10 cellular contexts compared by ENCODE assay signal in genomic region chr9:1083325-1083913, GRCh38. TPM values are rescaled to one million over a fixed set of nuclear protein-coding genes. Genes with fewer than 3 reads are reported as not detected.
DNase-seq lines count a peak whose midpoint lies in the region; ATAC-seq and TF ChIP-seq lines count a peak whose summit lies in the region.
"Had no signal": no experiment of that assay in that cellular context is flagged by ENCODE, and none has a peak within 500 bp of the region (broad histone marks: within the 10 kb centered on the region; RNA-seq: fewer than 3 reads in every experiment).

No MANE protein-coding gene starts in this region.

- no peak for TF ChIP-seq CTCF in heart right ventricle (IDR thresholded peaks at IDR 0.05)
- no peak for TF ChIP-seq CTCF in sigmoid colon (IDR thresholded peaks at IDR 0.05)
- TF ChIP-seq CTCF in GM13977 (IDR thresholded peaks at IDR 0.05; ENCODE audit: extremely low read depth, insufficient read depth, missing control alignments): no peak

- peak in 7 of 8 donors; percentile 43 to 82 (median 59) for ATAC-seq in heart right ventricle
- ATAC-seq in GM21786 (IDR thresholded peaks at IDR 0.05; ENCODE audit: unreplicated experiment): no peak
- ATAC-seq in HG02642 (IDR thresholded peaks at IDR 0.05; ENCODE audit: poor library complexity, unreplicated experiment): no peak

- H3K4me3 ChIP-seq in heart right ventricle: peak overlapping the region in 6 of 10 donors; percentile 0 to 42 (median 36)
- H3K4me3 ChIP-seq in sigmoid colon: peak overlapping the region in 3 of 4 donors; percentile 5 to 29 (median 29)

- no peaks in the 10 kb centered on the region for H3K9me3 ChIP-seq in heart right ventricle
- no peaks in the 10 kb centered on the region for H3K9me3 ChIP-seq in sigmoid colon

- no peak for TF ChIP-seq POLR2A in sigmoid colon (IDR thresholded peaks at IDR 0.05)

- intact Hi-C loops in heart right ventricle (cut with DNase I) (no loop called here), sigmoid colon (cut with DNase I) (no loop called here)

- H3K36me3 ChIP-seq in heart right ventricle (no peaks in the 10 kb centered on the region), sigmoid colon (no peaks in the 10 kb centered on the region)

- peaks cover 0 to 17% (median 7%) of the 10 kb centered on the region in 7 donors for H3K27me3 ChIP-seq in heart right ventricle
- H3K27me3 ChIP-seq in sigmoid colon: peaks cover 0 to 3% (median 0%) of the 10 kb centered on the region in 3 donors

- in situ Hi-C loops in GM13977 (cut with MboI; ENCODE audit: low pct_unique_long_range_greater_than_20kb, low sequenced_read_pairs, unreplicated experiment): no loop called here

- 13 to 15% methylated on average over 13 of the region's 13 CpGs for WGBS in heart right ventricle, 2 donors
- WGBS in sigmoid colon, 2 donors: 16 to 18% methylated on average over 13 of the region's 13 CpGs

- no peak overlapping the region for H3K27ac ChIP-seq in heart right ventricle
- H3K27ac ChIP-seq in sigmoid colon: no peak overlapping the region

- peak; percentile 30 for DNase-seq in H4 (ENCODE audit: low spot score)
- peak; percentile 54 for DNase-seq in NCI-H748 treated with DMSO at 0.1 percent for 48 hours (lab: John Stamatoyannopoulos, UW)
- DNase-seq in heart right ventricle: peak; percentile 27
- no peak for DNase-seq in sigmoid colon
- no peak for DNase-seq in GM13977 (ENCODE audit: low spot score)
- DNase-seq in dermis blood vessel endothelial cell: no peak
- DNase-seq: KBM-7 had no signal

- H3K4me1 ChIP-seq in heart right ventricle (peaks cover 0 to 3% (median 0%) of the 10 kb centered on the region in 9 donors), sigmoid colon (peaks cover 0 to 4% (median 0%) of the 10 kb centered on the region in 4 donors)

- no peak for TF ChIP-seq EP300 in sigmoid colon (IDR thresholded peaks at IDR 0.05)

RNA-seq across cellular contexts. Expression of gene DMRT2, which starts 33.3 kb away (rescaled TPM):
- total RNA-seq in H4 (2014; rRNA removed; shearing (Covaris generic)): 0.08 and 0.77 TPM in 2 replicates
- total RNA-seq in heart right ventricle (under 1 TPM in 5 of 10 donors, not detected in 5; 0.20 to 0.30 (median 0.28) TPM), sigmoid colon (1 to 10 TPM in 1 of 4 donors, under 1 TPM in 2, not detected in 1; 0.33 to 3.9 (median 0.36) TPM), dermis blood vessel endothelial cell (not detected in 2 replicates)
- polyA plus RNA-seq in heart right ventricle (under 1 TPM; 0.03 to 0.22 TPM), sigmoid colon (1 to 10 TPM; 1.8 to 5.8 (median 2.1) TPM)
- total RNA-seq: activated CD8-positive, alpha-beta memory T cell treated with anti-CD3 and anti-CD28 coated beads for 36 hours had no signal

Comparison
In these comparisons a context has a peak if more than half of its experiments do, and no peak if none do; other contexts are left out.
1. DNase-seq: peak in H4 (single experiment), NCI-H748 treated with DMSO at 0.1 percent for 48 hours (single experiment) and heart right ventricle (2 of 2); none in sigmoid colon (single experiment), GM13977 (single experiment) and dermis blood vessel endothelial cell (single experiment).
2. ATAC-seq: peak in heart right ventricle (7 of 8); none in GM21786 (single experiment) and HG02642 (single experiment).